Comparison of ENCODE assay signal across 14 cellular contexts in the genomic region with DNA sequence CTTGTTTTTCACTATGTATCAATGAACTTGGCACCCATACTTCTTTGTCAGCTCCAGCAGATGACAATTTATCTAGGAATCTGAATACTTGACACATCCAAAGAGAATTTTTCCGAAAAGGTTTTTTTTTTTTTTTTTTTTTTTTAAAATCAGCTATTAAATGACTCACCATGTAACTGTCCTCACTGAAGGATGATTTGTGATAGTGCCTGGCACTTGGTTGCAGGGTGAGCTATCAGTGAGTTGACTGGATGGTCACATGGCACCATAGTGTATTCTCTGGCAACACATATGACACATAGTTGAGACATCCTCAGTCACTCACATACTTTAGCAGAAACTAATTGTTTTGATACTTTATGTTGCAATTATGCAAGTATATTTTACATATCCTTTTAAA.
DNase-seq lines count a peak whose midpoint lies in the region; ATAC-seq lines count a peak whose summit lies in the region.
"Had no signal": no experiment of that assay in that cellular context is flagged by ENCODE, and none has a peak within 500 bp of the region (broad histone marks: within the 10 kb centered on the region; RNA-seq: fewer than 3 reads in every experiment).

No MANE protein-coding gene starts in this region.

- peak; percentile 77 for DNase-seq in Caki2 (ENCODE audit: low read depth)
- DNase-seq in OCI-M1 (lab: John Stamatoyannopoulos, UW) = peak; percentile 1
- DNase-seq in dermis microvascular lymphatic vessel endothelial cell (ENCODE audit: low read depth in 2 of 2) = peak; percentile 94
- DNase-seq in non-pigmented ciliary epithelial cell (ENCODE audit: low read depth) = peak; percentile 55
- no peak for DNase-seq in NCI-H82 (lab: John Stamatoyannopoulos, UW)
- no peak for DNase-seq in aorta
- no peak for DNase-seq in NAMALWA (ENCODE audit: low spot score)
- DNase-seq: activated CD8-positive, alpha-beta memory T cell treated with anti-CD3 and anti-CD28 coated beads, Interleukin-2, amount 50 U/mL, for 48 hours; heart right ventricle; Kasumi-1; midbrain; NCI-H526 treated with DMSO at 0.1 percent for 48 hours had no signal

- intact Hi-C loops in aorta (cut with DNase I) = no loop called here

- in situ Hi-C loops in Caki2 (cut with HindIII; ENCODE audit: low pct_unique_long_range_greater_than_20kb, low sequenced_read_pairs) = no loop called here

- no peaks in the 10 kb centered on the region for H3K9me3 ChIP-seq in aorta (ENCODE audit: control insufficient read depth, low read length)
- H3K9me3 ChIP-seq: heart right ventricle had no signal

- H3K27me3 ChIP-seq in aorta (ENCODE audit: control insufficient read depth in 1 of 2, insufficient read depth in 2 of 2, low read length in 1 of 2) = no peaks in the 10 kb centered on the region

- no peaks in the 10 kb centered on the region for H3K36me3 ChIP-seq in aorta (ENCODE audit: control insufficient read depth in 1 of 2, insufficient read depth in 2 of 2, low read length in 1 of 2)
- H3K36me3 ChIP-seq: heart right ventricle had no signal

- no peak overlapping the region for H3K27ac ChIP-seq in aorta (ENCODE audit: low read depth in 1 of 2, low read length in 2 of 2)
- H3K27ac ChIP-seq: heart right ventricle had no signal

- ATAC-seq in aorta (ENCODE audit: low FRiP score) = no peak
- no peak for ATAC-seq in HG02610 (IDR thresholded peaks at IDR 0.05; ENCODE audit: unreplicated experiment)
- ATAC-seq: heart right ventricle, sciatic nerve had no signal

- H3K4me3 ChIP-seq in aorta (ENCODE audit: low read length in 2 of 2) = no peak overlapping the region
- H3K4me3 ChIP-seq: heart right ventricle had no signal

- 68 to 75% methylated on average over 1 of the region's 1 CpG for whole genome bisulfite sequencing in aorta, 2 donors

- peaks cover 0 to 3% of the 10 kb centered on the region in 2 donors for H3K4me1 ChIP-seq in aorta (ENCODE audit: control insufficient read depth in 1 of 2, insufficient read depth in 2 of 2, low read length in 2 of 2)

Comparison
In these comparisons a context has a peak if more than half of its experiments do, and no peak if none do; other contexts are left out.
1. DNase-seq: peak in Caki2 (single experiment), OCI-M1 (single experiment), dermis microvascular lymphatic vessel endothelial cell (2 of 2) and non-pigmented ciliary epithelial cell (single experiment); none in NCI-H82 (single experiment), aorta (0 of 2) and NAMALWA (single experiment).